In the genomic region with DNA sequence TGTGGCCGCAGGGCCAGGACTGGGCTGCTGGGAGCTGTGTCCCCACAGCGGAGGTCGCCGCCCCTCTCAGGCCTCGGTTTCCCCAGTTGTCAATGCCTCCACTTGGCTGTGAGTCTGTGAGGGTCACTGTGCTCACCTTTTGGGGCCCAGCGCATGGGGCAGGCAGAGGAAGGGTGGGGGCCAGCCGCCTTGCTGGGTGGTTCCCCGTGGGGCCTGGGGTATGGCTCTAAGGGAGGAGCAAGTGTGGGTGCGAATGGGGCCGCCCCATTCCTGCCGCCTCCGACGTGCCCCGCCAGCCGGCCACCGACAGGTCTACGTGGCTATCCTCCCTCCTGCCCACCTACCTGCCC, we compare ENCODE assay signal across 9 cellular contexts. TPM values are rescaled to one million over a fixed set of nuclear protein-coding genes. Genes with fewer than 3 reads are reported as not detected.
DNase-seq lines count a peak whose midpoint lies in the region; ATAC-seq and TF ChIP-seq lines count a peak whose summit lies in the region.
"Had no signal": no experiment of that assay in that cellular context is flagged by ENCODE, and none has a peak within 500 bp of the region (broad histone marks: within the 10 kb centered on the region; RNA-seq: fewer than 3 reads in every experiment).

No MANE protein-coding gene starts in this region.

- WGBS in esophagus muscularis mucosa: 73% methylated on average over 3 of the region's 17 CpGs
- WGBS in prostate gland: 58% methylated on average over 17 of the region's 17 CpGs

- ATAC-seq in CD4-positive, alpha-beta T cell (ENCODE audit: poor library complexity): no peak
- ATAC-seq in HG02938 (IDR thresholded peaks at IDR 0.05; ENCODE audit: unreplicated experiment) (no peak), HG03342 (IDR thresholded peaks at IDR 0.05; ENCODE audit: unreplicated experiment) (no peak)

- H3K9me2 ChIP-seq in PC-9 (ENCODE audit: insufficient read depth): no peaks in the 10 kb centered on the region

- H3K27me3 ChIP-seq in CD4-positive, alpha-beta T cell (ENCODE audit: control insufficient read depth, insufficient read depth, low read length): no peaks in the 10 kb centered on the region
- H3K27me3 ChIP-seq in PC-9 (ENCODE audit: insufficient read depth, low read depth): no peaks in the 10 kb centered on the region
- H3K27me3 ChIP-seq in esophagus muscularis mucosa: no peaks in the 10 kb centered on the region
- no peaks in the 10 kb centered on the region for H3K27me3 ChIP-seq in prostate gland (replicated peaks; ENCODE audit: insufficient read depth)

- no TSS peak for BruUV-seq in PC-9 (replicated peaks; lab: Mats Ljungman, UMichigan)

- CTCF ChIA-PET in CD4-positive, alpha-beta T cell (lab: Charles Lee): no interaction called here
- CTCF ChIA-PET in PC-9 (lab: Charles Lee): no interaction called here

- H3K4me3 ChIP-seq in PC-9 (peak overlapping the region; percentile 61; the same call in 1 of the 2 replicates), esophagus muscularis mucosa (peak overlapping the region; percentile 56 to 63 (median 58)), prostate gland (peak overlapping the region; percentile 23 to 39)

- H3K36me3 ChIP-seq in PC-9 (ENCODE audit: low read depth): no peaks in the 10 kb centered on the region
- no peaks in the 10 kb centered on the region for H3K36me3 ChIP-seq in esophagus muscularis mucosa
- no peaks in the 10 kb centered on the region for H3K36me3 ChIP-seq in prostate gland

- H3K9me3 Mint-ChIP-seq in CD4-positive, alpha-beta T cell: no peaks in the 10 kb centered on the region

- TF ChIP-seq POLR2A in esophagus muscularis mucosa (IDR thresholded peaks at IDR 0.05; ENCODE audit: low read depth): no peak
- no peak for TF ChIP-seq POLR2A in prostate gland (IDR thresholded peaks at IDR 0.05)

- H3K27ac ChIP-seq in CD4-positive, alpha-beta T cell (ENCODE audit: low read depth, low read length): no peak overlapping the region
- no peak overlapping the region for H3K27ac ChIP-seq in PC-9
- H3K27ac ChIP-seq in esophagus muscularis mucosa (replicated peaks in 1 of 4): peak overlapping the region in 3 of 4 donors; percentile 31 to 79 (median 73)
- no peak overlapping the region for H3K27ac ChIP-seq in prostate gland

- H4K20me1 ChIP-seq in PC-9 (ENCODE audit: insufficient read depth): no peaks in the 10 kb centered on the region

- POLR2A ChIA-PET in CD4-positive, alpha-beta T cell (lab: Charles Lee): no interaction called here
- POLR2A ChIA-PET in PC-9 (lab: Charles Lee; ENCODE audit: unreplicated experiment): no interaction called here

- TF ChIP-seq EP300 in esophagus muscularis mucosa (IDR thresholded peaks at IDR 0.05): no peak

- 0 out of 2 replicates have a peak, but pooled peaks cover 6% of the 10 kb centered on the region for H3K79me2 ChIP-seq in PC-9 (ENCODE audit: low read depth)

- no peak for TF ChIP-seq CTCF in CD4-positive, alpha-beta T cell (IDR thresholded peaks at IDR 0.05)
- TF ChIP-seq CTCF in PC-9 (conservative IDR thresholded peaks at IDR 0.05) (no peak), esophagus muscularis mucosa (IDR thresholded peaks at IDR 0.05) (no peak), prostate gland (IDR thresholded peaks at IDR 0.05) (no peak)

- H3K4me1 ChIP-seq in PC-9 (replicated peaks; ENCODE audit: insufficient read depth): peaks cover 18% of the 10 kb centered on the region
- H3K4me1 ChIP-seq in esophagus muscularis mucosa: peaks cover 20 to 38% (median 29%) of the 10 kb centered on the region in 4 donors
- no peaks in the 10 kb centered on the region for H3K4me1 ChIP-seq in prostate gland (replicated peaks)

- intact Hi-C loops in CD4-positive, alpha-beta T cell (cut with DNase I, micrococcal nuclease): loop anchor here in 1 of 2 experiments (1.0 kb wide), 1 partner anchor 22 kb away; no protein-coding TSS in a partner anchor
- intact Hi-C loops in PC-9 (cut with micrococcal nuclease; ENCODE audit: unreplicated experiment): no loop called here
- intact Hi-C loops in esophagus muscularis mucosa (cut with DNase I): no loop called here
- intact Hi-C loops in prostate gland (cut with DNase I): no loop called here

- H3K4me3 Mint-ChIP-seq in CD4-positive, alpha-beta T cell: peak overlapping the region; percentile 84

- H3K27me3 Mint-ChIP-seq in CD4-positive, alpha-beta T cell: no peaks in the 10 kb centered on the region

- no peak overlapping the region for H2AFZ ChIP-seq in PC-9

- H3K4me2 ChIP-seq in PC-9: peak overlapping the region; percentile 88

- no peaks in the 10 kb centered on the region for H3K9me3 ChIP-seq in CD4-positive, alpha-beta T cell (ENCODE audit: control insufficient read depth, low read length)
- H3K9me3 ChIP-seq in PC-9 (ENCODE audit: insufficient read depth, low read depth) (no peaks in the 10 kb centered on the region), esophagus muscularis mucosa (no peaks in the 10 kb centered on the region), prostate gland (no peaks in the 10 kb centered on the region)

- H3K36me3 Mint-ChIP-seq in CD4-positive, alpha-beta T cell (ENCODE audit: low read depth): peaks cover under 1% of the 10 kb centered on the region

- DNase-seq in CD4-positive, alpha-beta T cell: no peak
- DNase-seq in PC-9 (no peak), esophagus muscularis mucosa (ENCODE audit: extremely low spot score) (no peak), prostate gland (ENCODE audit: low spot score) (no peak), SK-N-DZ (ENCODE audit: low spot score) (no peak), T1000 (lab: John Stamatoyannopoulos, UW) (no peak)

- no peaks in the 10 kb centered on the region; the same call in 1 of the 2 replicates for H3F3A ChIP-seq in PC-9 (ENCODE audit: insufficient read depth, low read depth)

- H3K4me1 Mint-ChIP-seq in CD4-positive, alpha-beta T cell (ENCODE audit: low read depth): peaks cover 9% of the 10 kb centered on the region

- peak overlapping the region; percentile 88 for H3K27ac Mint-ChIP-seq in CD4-positive, alpha-beta T cell

RNA-seq across cellular contexts. Expression of gene FGF22, which starts 0.8 kb away (rescaled TPM):
- total RNA-seq in CD4-positive, alpha-beta T cell: under 1 TPM; 0.42 to 0.49 TPM
- total RNA-seq in PC-9 (2021) (0.35 TPM in 1 of 2 replicates, not detected in the other), esophagus muscularis mucosa (1 to 10 TPM in 2 of 4 donors, under 1 TPM in 2; 0.50 to 2.1 (median 1.4) TPM), prostate gland (1 to 10 TPM in 1 of 2 donors, not detected in 1; 4.4 TPM)
- polyA plus RNA-seq in SK-N-DZ (2014; cell fraction: cytosol; rRNA removed): 1.8 TPM in 1 of 2 replicates, not detected in the other
- polyA plus RNA-seq in SK-N-DZ (2014; cell fraction: nucleus; rRNA removed): 1.5 and 3.3 TPM in 2 replicates
- total RNA-seq: cerebellum had no signal

RNA-seq across cellular contexts. Expression of gene POLRMT, which starts 5.5 kb away (rescaled TPM):
- total RNA-seq in CD4-positive, alpha-beta T cell: 10 to 100 TPM; 54.4 to 56.2 TPM
- total RNA-seq in PC-9 (2021): 46.4 and 57.1 TPM in 2 replicates
- total RNA-seq in esophagus muscularis mucosa: 10 to 100 TPM; 20.8 to 40.7 (median 30.4) TPM
- 100 to 1,000 TPM in 1 of 2 donors, 10 to 100 TPM in 1; 34.7 to 106 TPM for total RNA-seq in prostate gland
- polyA plus RNA-seq in SK-N-DZ (2014; cell fraction: cytosol; rRNA removed): 49.8 and 61.6 TPM in 2 replicates
- 285 and 379 TPM in 2 replicates for polyA plus RNA-seq in SK-N-DZ (2014; cell fraction: nucleus; rRNA removed)

RNA-seq across cellular contexts. Expression of gene RNF126, which starts 24.1 kb away (rescaled TPM):
- total RNA-seq in CD4-positive, alpha-beta T cell: 100 to 1,000 TPM; 112 to 119 TPM
- total RNA-seq in PC-9 (2021) (54.4 and 63.7 TPM in 2 replicates), esophagus muscularis mucosa (10 to 100 TPM; 41.5 to 63.5 (median 62.3) TPM), prostate gland (100 to 1,000 TPM in 1 of 2 donors, 10 to 100 TPM in 1; 70.7 to 109 TPM)
- polyA plus RNA-seq in SK-N-DZ (2014; cell fraction: cytosol; rRNA removed): 60.8 and 67.6 TPM in 2 replicates
- 98.8 and 99.8 TPM in 2 replicates for polyA plus RNA-seq in SK-N-DZ (2014; cell fraction: nucleus; rRNA removed)

RNA-seq across cellular contexts. Expression of gene FSTL3, which starts 37.3 kb away (rescaled TPM):
- 1 to 10 TPM; 2.2 to 3.4 TPM for total RNA-seq in CD4-positive, alpha-beta T cell
- 40.9 and 85.1 TPM in 2 replicates for total RNA-seq in PC-9 (2021)
- 100 to 1,000 TPM; 115 to 226 (median 217) TPM for total RNA-seq in esophagus muscularis mucosa
- total RNA-seq in prostate gland: 100 to 1,000 TPM in 1 of 2 donors, 10 to 100 TPM in 1; 69.3 to 241 TPM
- polyA plus RNA-seq in SK-N-DZ (2014; cell fraction: cytosol; rRNA removed): 13.8 and 27.0 TPM in 2 replicates
- polyA plus RNA-seq in SK-N-DZ (2014; cell fraction: nucleus; rRNA removed): 23.3 and 25.4 TPM in 2 replicates

RNA-seq across cellular contexts. Expression of gene HCN2, which starts 49.2 kb away (rescaled TPM):
- 1 to 10 TPM; 2.1 TPM for total RNA-seq in CD4-positive, alpha-beta T cell
- 1.5 and 2.0 TPM in 2 replicates for total RNA-seq in PC-9 (2021)
- under 1 TPM; 0.19 to 0.50 (median 0.41) TPM for total RNA-seq in esophagus muscularis mucosa
- total RNA-seq in prostate gland: 1 to 10 TPM in 1 of 2 donors, under 1 TPM in 1; 0.14 to 8.5 TPM
- 2.9 and 3.2 TPM in 2 replicates for polyA plus RNA-seq in SK-N-DZ (2014; cell fraction: cytosol; rRNA removed)
- polyA plus RNA-seq in SK-N-DZ (2014; cell fraction: nucleus; rRNA removed): 3.0 and 5.0 TPM in 2 replicates

Comparison
In these comparisons a context has a peak if more than half of its experiments do, and no peak if none do; other contexts are left out.
1. H3K27ac ChIP-seq: peak in esophagus muscularis mucosa (3 of 4); none in CD4-positive, alpha-beta T cell (single experiment), PC-9 (single experiment) and prostate gland (0 of 2).
2. Peak in every context shown above with its lines, with median percentiles within 50 percentile points of each other: H3K4me3 ChIP-seq.